18 cellular contexts compared by ENCODE assay signal in genomic region chr9:98781588-98782383, GRCh38. TPM values are rescaled to one million over a fixed set of nuclear protein-coding genes. Genes with fewer than 3 reads are reported as not detected.
DNase-seq lines count a peak whose midpoint lies in the region; TF ChIP-seq lines count a peak whose summit lies in the region.
"Had no signal": no experiment of that assay in that cellular context is flagged by ENCODE, and none has a peak within 500 bp of the region (broad histone marks: within the 10 kb centered on the region; RNA-seq: fewer than 3 reads in every experiment).

No MANE protein-coding gene starts in this region.

- H2AFZ ChIP-seq in hepatocyte: no peak overlapping the region
- H2AFZ ChIP-seq: GM23248 had no signal

- no peaks in the 10 kb centered on the region for H3K27me3 ChIP-seq in hepatocyte
- H3K27me3 ChIP-seq: BLaER1 had no signal

- WGBS in hepatocyte (ENCODE audit: low lambda C conversion rate, missing lambda C conversion rate): 68% methylated on average over 11 of the region's 11 CpGs

- TF ChIP-seq CTCF in hepatocyte (IDR thresholded peaks at IDR 0.05; ENCODE audit: poor library complexity): no peak

- H3K4me2 ChIP-seq in hepatocyte: no peak overlapping the region
- H3K4me2 ChIP-seq: BLaER1 had no signal

- DNase-seq in HPDE6-E6E7 (ENCODE audit: extremely low spot score) (peak; percentile 95), SW480 (ENCODE audit: low spot score) (peak; percentile 93), hepatocyte (ENCODE audit: low spot score) (peak; percentile 80), renal cortical epithelial cell (ENCODE audit: low read depth) (peak; percentile 69), NCI-H1930 (lab: John Stamatoyannopoulos, UW) (no peak), NCI-H748 treated with DMSO at 0.1 percent for 48 hours (lab: John Stamatoyannopoulos, UW) (no peak), DMS 273 (lab: John Stamatoyannopoulos, UW; ENCODE audit: unreplicated experiment) (no peak), OCI-M1 (lab: John Stamatoyannopoulos, UW) (no peak)
- DNase-seq: activated CD4-positive, CD25-positive, alpha-beta regulatory T cell treated with anti-CD3 and anti-CD28 coated beads, Interleukin-2, amount 50 U/mL, for 72 hours; activated CD8-positive, alpha-beta memory T cell treated with anti-CD3 and anti-CD28 coated beads, Interleukin-2, amount 50 U/mL, for 4 hours; activated naive CD4-positive, alpha-beta T cell treated with anti-CD3 and anti-CD28 coated beads, Interleukin-2, amount 50 U/mL, for 16 hours; DMS79; effector CD8-positive, alpha-beta T cell; GM23248; hypothalamus; MM.1S; naive thymus-derived CD8-positive, alpha-beta T cell had no signal

- peak overlapping the region; percentile 94 for H3K27ac ChIP-seq in hepatocyte
- H3K27ac ChIP-seq: BLaER1, GM23248 had no signal

- H3K4me3 ChIP-seq in hepatocyte: no peak overlapping the region
- H3K4me3 ChIP-seq: BLaER1, GM23248 had no signal

- peaks cover 34% of the 10 kb centered on the region for H3K4me1 ChIP-seq in hepatocyte (ENCODE audit: insufficient read depth)
- H3K4me1 ChIP-seq: BLaER1 had no signal

- H3K9me3 ChIP-seq in hepatocyte (ENCODE audit: low read depth): no peaks in the 10 kb centered on the region
- H3K9me3 ChIP-seq: BLaER1 had no signal

- H3K79me2 ChIP-seq in hepatocyte: peaks cover 3% of the 10 kb centered on the region

- no peaks in the 10 kb centered on the region for H3K9me2 ChIP-seq in hepatocyte (replicated peaks; ENCODE audit: insufficient read depth)

- H3K36me3 ChIP-seq in hepatocyte (replicated peaks; ENCODE audit: insufficient read depth, low read depth): no peaks in the 10 kb centered on the region

- no peaks in the 10 kb centered on the region for H4K20me1 ChIP-seq in hepatocyte (ENCODE audit: insufficient read depth, poor library complexity, severe bottlenecking)

RNA-seq across cellular contexts. Expression of gene ANKS6, which starts 14.6 kb away (rescaled TPM):
- 22.9 and 24.6 TPM in 2 replicates for total RNA-seq in hepatocyte
- polyA plus RNA-seq in hepatocyte: 21.3 and 23.5 TPM in 2 replicates
- 11.3 and 26.1 TPM in 2 replicates for total RNA-seq in renal cortical epithelial cell

RNA-seq across cellular contexts. Expression of gene GALNT12, which starts 25.7 kb away (rescaled TPM):
- total RNA-seq in hepatocyte (13.0 and 16.4 TPM in 2 replicates), renal cortical epithelial cell (4.3 and 10.9 TPM in 2 replicates)
- polyA plus RNA-seq in hepatocyte: 13.9 and 17.2 TPM in 2 replicates

Comparison
In these comparisons a context has a peak if more than half of its experiments do, and no peak if none do; other contexts are left out.
1. DNase-seq: peak in HPDE6-E6E7 (single experiment), SW480 (single experiment), hepatocyte (single experiment) and renal cortical epithelial cell (single experiment); none in NCI-H1930 (0 of 2), NCI-H748 treated with DMSO at 0.1 percent for 48 hours (single experiment), DMS 273 (single experiment) and OCI-M1 (single experiment).